ENCODE assay signal across 18 cellular contexts in the genomic region with DNA sequence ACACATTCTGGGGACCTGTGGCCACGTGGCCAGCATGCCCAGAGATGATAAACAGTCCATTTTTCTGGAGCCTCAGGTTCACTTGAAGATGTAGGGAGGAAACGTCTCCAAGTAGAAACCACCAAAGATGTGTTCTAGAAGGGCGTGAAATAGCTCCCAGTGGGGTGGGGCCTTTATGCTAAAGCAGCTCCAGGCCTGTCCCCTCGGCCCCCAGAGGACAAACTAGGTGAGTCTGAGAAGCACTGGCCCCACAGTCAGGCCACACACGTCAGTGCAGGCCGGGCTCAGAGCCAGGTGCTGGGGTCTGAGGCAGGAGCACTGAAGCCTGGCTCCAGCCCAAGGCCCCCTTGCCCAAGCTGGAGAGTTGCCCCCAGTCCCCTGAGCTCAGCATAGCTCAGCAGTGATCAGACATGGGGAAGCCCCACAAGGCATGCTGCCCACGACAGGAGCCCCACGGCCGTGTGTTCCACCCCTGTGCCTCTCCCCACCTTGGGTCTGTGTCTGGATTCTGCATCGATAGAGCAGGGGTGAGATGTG.
"Had no signal": no experiment of that assay in that cellular context is flagged by ENCODE, and none has a peak within 500 bp of the region (broad histone marks: within the 10 kb centered on the region; RNA-seq: fewer than 3 reads in every experiment).

No MANE protein-coding gene starts in this region.

- H3K4me3 ChIP-seq: vagina had no signal

- H3K36me3 ChIP-seq: vagina had no signal

- H3K4me1 ChIP-seq: vagina had no signal

- H3K27me3 ChIP-seq: vagina had no signal

- DNase-seq: activated B cell treated with CpG ODN at 0.5 μM for 24 hours; activated CD4-positive, alpha-beta T cell treated with anti-CD3 and anti-CD28 coated beads for 36 hours; activated CD4-positive, alpha-beta T cell treated with anti-CD3 and anti-CD28 coated beads, Interleukin-2, amount 50 U/mL, for 4 hours; activated CD8-positive, alpha-beta memory T cell treated with anti-CD3 and anti-CD28 coated beads for 24 hours; activated CD8-positive, alpha-beta memory T cell treated with anti-CD3 and anti-CD28 coated beads, Interleukin-2, amount 50 U/mL, for 4 hours; activated naive CD4-positive, alpha-beta T cell treated with Interleukin-2 at 50 U/mL for 16 hours; activated naive CD8-positive, alpha-beta T cell treated with anti-CD3 and anti-CD28 coated beads for 36 hours; activated T-cell treated with anti-CD3 and anti-CD28 coated beads, Interleukin-2, amount 50 U/mL, for 24 hours; effector memory CD4-positive, alpha-beta T cell; foreskin melanocyte; hippocampal formation; stimulated activated CD4-positive, alpha-beta T cell treated with anti-CD3 and anti-CD28 coated beads, Interleukin-2, amount 100 ng/mL, for 48 hours; stimulated activated CD8-positive, alpha-beta memory T cell treated with anti-CD3 and anti-CD28 coated beads, Interleukin-4, amount 100 ng/mL, for 48 hours; stimulated activated naive B cell treated with anti-CD40 and anti-IgM and Interleukin-4, amounts not matched to agents 10 μg/mL and 1 μg/mL and 100 μg/mL, for 72 hours; T-helper 9 cell; trophoblast cell had no signal

- H3K27ac ChIP-seq: vagina had no signal

- H3K9me3 ChIP-seq: vagina had no signal

- ATAC-seq: activated CD4-positive, alpha-beta T cell treated with anti-CD3 and anti-CD28 coated beads for 36 hours; esophagus mucosa had no signal
